In genomic region chr12:93403988-93404803, GRCh38 we compare ENCODE assay signal across 15 cellular contexts. TPM values are rescaled to one million over a fixed set of nuclear protein-coding genes. Genes with fewer than 3 reads are reported as not detected.
DNase-seq lines count a peak whose midpoint lies in the region; ATAC-seq and TF ChIP-seq lines count a peak whose summit lies in the region.
"Had no signal": no experiment of that assay in that cellular context is flagged by ENCODE, and none has a peak within 500 bp of the region (broad histone marks: within the 10 kb centered on the region; RNA-seq: fewer than 3 reads in every experiment).

No MANE protein-coding gene starts in this region.

- no peaks in the 10 kb centered on the region for H3K27me3 Mint-ChIP-seq in activated naive CD8-positive, alpha-beta T cell
- H3K27me3 Mint-ChIP-seq: dendritic cell treated with granulocyte-macrophage colony-stimulating factor and Interleukin-4, amounts not matched to agents 40 ng/mL and 50 ng/mL, for 4 days had no signal

- ATAC-seq in Right ventricle myocardium superior (ENCODE audit: poor library complexity) (peak; percentile 32), left lobe of liver (peak; percentile 86), aorta (ENCODE audit: low FRiP score) (no peak), GM18519 (IDR thresholded peaks at IDR 0.05; ENCODE audit: low FRiP score, unreplicated experiment) (no peak)

- H3K4me1 ChIP-seq in right atrium auricular region = peaks cover 0 to 5% of the 10 kb centered on the region in 2 donors
- peaks cover 0 to 2% of the 10 kb centered on the region in 2 donors for H3K4me1 ChIP-seq in aorta (ENCODE audit: control insufficient read depth in 1 of 2, insufficient read depth in 2 of 2, low read length in 2 of 2)
- H3K4me1 ChIP-seq: BLaER1 had no signal

- peaks cover 2% of the 10 kb centered on the region for H3K36me3 Mint-ChIP-seq in activated naive CD8-positive, alpha-beta T cell

- H3K4me3 Mint-ChIP-seq in activated naive CD8-positive, alpha-beta T cell = no peak overlapping the region
- H3K4me3 Mint-ChIP-seq: dendritic cell treated with granulocyte-macrophage colony-stimulating factor and Interleukin-4, amounts not matched to agents 40 ng/mL and 50 ng/mL, for 4 days had no signal

- no peak for TF ChIP-seq CTCF in right atrium auricular region (IDR thresholded peaks at IDR 0.05)
- TF ChIP-seq CTCF in dorsolateral prefrontal cortex (IDR thresholded peaks at IDR 0.05 in 54 of 56, conservative IDR thresholded peaks at IDR 0.05 in 2 of 56; ENCODE audit: low read depth in 1 of 56, partially characterized antibody in 56 of 56) = no peak

- whole genome bisulfite sequencing in aorta, 2 donors = 77 to 78% methylated on average over 7 of the region's 7 CpGs

- no peaks in the 10 kb centered on the region for H3K9me3 Mint-ChIP-seq in activated naive CD8-positive, alpha-beta T cell (ENCODE audit: low read depth)
- H3K9me3 Mint-ChIP-seq: dendritic cell treated with granulocyte-macrophage colony-stimulating factor and Interleukin-4, amounts not matched to agents 40 ng/mL and 50 ng/mL, for 4 days had no signal

- no peaks in the 10 kb centered on the region for H3K9me3 ChIP-seq in right atrium auricular region
- H3K9me3 ChIP-seq in aorta (ENCODE audit: control insufficient read depth, low read length) = no peaks in the 10 kb centered on the region
- H3K9me3 ChIP-seq: BLaER1, tibial nerve had no signal

- intact Hi-C loops in Right ventricle myocardium superior (cut with DNase I) = no loop called here
- intact Hi-C loops in aorta (cut with DNase I) = no loop called here
- intact Hi-C loops in posterior vena cava (cut with DNase I) = no loop called here
- intact Hi-C loops in dorsolateral prefrontal cortex (cut with DNase I) = no loop called here

- peak overlapping the region; percentile 55 for H3K27ac Mint-ChIP-seq in activated naive CD8-positive, alpha-beta T cell
- H3K27ac Mint-ChIP-seq: dendritic cell treated with granulocyte-macrophage colony-stimulating factor and Interleukin-4, amounts not matched to agents 40 ng/mL and 50 ng/mL, for 4 days had no signal

- DNase-seq in Right ventricle myocardium superior (no peak), right atrium auricular region (ENCODE audit: low spot score) (no peak), left lobe of liver (ENCODE audit: low spot score) (no peak), aorta (no peak), posterior vena cava (ENCODE audit: low spot score) (no peak), dorsolateral prefrontal cortex (no peak)
- DNase-seq: GF-D8, GM23248, KBM-7, NCI-H345 had no signal

- peaks cover 11% of the 10 kb centered on the region for H3K4me1 Mint-ChIP-seq in activated naive CD8-positive, alpha-beta T cell (ENCODE audit: low read depth)

- peaks cover 6% of the 10 kb centered on the region for H3K36me3 ChIP-seq in right atrium auricular region
- no peaks in the 10 kb centered on the region for H3K36me3 ChIP-seq in aorta (ENCODE audit: control insufficient read depth in 1 of 2, insufficient read depth in 2 of 2, low read length in 1 of 2)

- H3K27me3 ChIP-seq in right atrium auricular region (no peaks in the 10 kb centered on the region), aorta (ENCODE audit: control insufficient read depth in 1 of 2, insufficient read depth in 2 of 2, low read length in 1 of 2) (no peaks in the 10 kb centered on the region), dorsolateral prefrontal cortex (no peaks in the 10 kb centered on the region)
- H3K27me3 ChIP-seq: BLaER1, tibial nerve had no signal

- H3K4me3 ChIP-seq in right atrium auricular region = no peak overlapping the region
- H3K4me3 ChIP-seq in aorta (ENCODE audit: low read length in 2 of 2) = no peak overlapping the region
- no peak overlapping the region for H3K4me3 ChIP-seq in dorsolateral prefrontal cortex
- H3K4me3 ChIP-seq: BLaER1, GM23248, tibial nerve had no signal

- no peak overlapping the region for H3K27ac ChIP-seq in right atrium auricular region
- H3K27ac ChIP-seq in aorta (ENCODE audit: low read depth in 1 of 2, low read length in 2 of 2) = peak overlapping the region; percentile 43 to 63
- H3K27ac ChIP-seq in dorsolateral prefrontal cortex = no peak overlapping the region
- H3K27ac ChIP-seq: BLaER1, GM23248 had no signal

RNA-seq across cellular contexts. Expression of gene NUDT4, which starts 26.5 kb away (rescaled TPM):
- 410 TPM for total RNA-seq in Right ventricle myocardium superior
- total RNA-seq in right atrium auricular region = 100 to 1,000 TPM; 103 to 158 TPM
- 17.6 TPM for total RNA-seq in left lobe of liver
- total RNA-seq in aorta = 100 to 1,000 TPM in 1 of 2 donors, 10 to 100 TPM in 1; 52.5 to 101 TPM
- 10 to 100 TPM; 47.3 to 78.8 TPM for polyA plus RNA-seq in aorta
- 100 to 1,000 TPM in 1 of 2 donors, 10 to 100 TPM in 1; 76.5 to 133 TPM for total RNA-seq in posterior vena cava
- 100 to 1,000 TPM in 79 of 120 experiments, 10 to 100 TPM in 41; 42.1 to 170 (median 107) TPM for total RNA-seq in dorsolateral prefrontal cortex

RNA-seq across cellular contexts. Expression of gene UBE2N, which starts 37.6 kb away (rescaled TPM):
- 77.3 TPM for total RNA-seq in Right ventricle myocardium superior
- 10 to 100 TPM; 30.2 to 41.5 TPM for total RNA-seq in right atrium auricular region
- 25.1 TPM for total RNA-seq in left lobe of liver
- 10 to 100 TPM; 57.1 to 86.8 TPM for total RNA-seq in aorta
- 10 to 100 TPM; 45.7 to 48.7 TPM for polyA plus RNA-seq in aorta
- 10 to 100 TPM; 78.3 to 90.8 TPM for total RNA-seq in posterior vena cava
- 100 to 1,000 TPM in 106 of 120 experiments, 10 to 100 TPM in 14; 71.0 to 192 (median 134) TPM for total RNA-seq in dorsolateral prefrontal cortex

Comparison
In these comparisons a context has a peak if more than half of its experiments do, and no peak if none do; other contexts are left out.
1. ATAC-seq: peak in Right ventricle myocardium superior (single experiment) and left lobe of liver (single experiment); none in aorta (single experiment) and GM18519 (single experiment).
2. H3K27ac ChIP-seq: peak in aorta (2 of 2); none in right atrium auricular region (0 of 2) and dorsolateral prefrontal cortex (0 of 59).